8 cellular contexts compared by ENCODE assay signal in the genomic region with DNA sequence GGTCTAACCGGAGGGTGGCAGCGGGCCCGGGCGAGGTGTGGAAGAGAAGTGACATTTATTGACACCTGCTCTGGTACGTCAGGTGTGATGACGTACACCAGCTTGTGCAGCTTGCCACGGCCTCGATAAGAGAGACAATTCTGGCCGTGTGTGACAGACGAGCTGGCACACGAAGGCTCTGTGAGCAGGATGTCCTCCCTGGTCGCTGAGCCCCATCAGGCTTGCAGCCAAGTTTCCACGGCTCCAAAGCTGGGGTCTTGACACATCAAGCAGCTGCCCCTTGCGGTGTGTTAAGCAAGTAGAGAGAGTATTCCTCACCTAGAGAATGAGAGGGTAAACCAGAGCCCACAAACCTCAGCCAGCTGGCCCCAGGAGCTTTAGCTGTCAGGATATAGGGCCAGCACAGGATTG. TPM values are rescaled to one million over a fixed set of nuclear protein-coding genes. Genes with fewer than 3 reads are reported as not detected.
A peak's percentile ranks its signal among the peaks of the same experiment; 100 is the strongest.
DNase-seq lines count a peak whose midpoint lies in the region; ATAC-seq and FAIRE-seq lines count a peak whose summit lies in the region.

No MANE protein-coding gene starts in this region.

- peak overlapping the region; percentile 96 for H3K4me2 ChIP-seq in BLaER1

- peak overlapping the region; percentile 91 for H3K27ac Mint-ChIP-seq in activated T-helper 17 cell treated with anti-CD3 and anti-CD28 coated beads, Interleukin-2, amount 50 U/mL, for 72 hours
- H3K27ac Mint-ChIP-seq in immature natural killer cell = peak overlapping the region; percentile 99 to 100 (median 100)

- peak overlapping the region; percentile 63 for H3K9ac ChIP-seq in BLaER1

- H3K9me3 Mint-ChIP-seq in activated T-helper 17 cell treated with anti-CD3 and anti-CD28 coated beads, Interleukin-2, amount 50 U/mL, for 72 hours = no peaks in the 10 kb centered on the region
- no peaks in the 10 kb centered on the region for H3K9me3 Mint-ChIP-seq in immature natural killer cell

- H3K36me3 Mint-ChIP-seq in activated T-helper 17 cell treated with anti-CD3 and anti-CD28 coated beads, Interleukin-2, amount 50 U/mL, for 72 hours (ENCODE audit: low read depth) = no peaks in the 10 kb centered on the region
- H3K36me3 Mint-ChIP-seq in immature natural killer cell = peaks cover 0 to under 1% (median 0%) of the 10 kb centered on the region in 3 donors

- no peaks in the 10 kb centered on the region for H3K36me3 ChIP-seq in BLaER1

- H3K27me3 ChIP-seq in BLaER1 = no peaks in the 10 kb centered on the region

- no peaks in the 10 kb centered on the region for H3K9me3 ChIP-seq in BLaER1

- peak overlapping the region; percentile 56 for H3K4me3 ChIP-seq in BLaER1

- peak; percentile 64 to 85 for DNase-seq in NCI-H524 (lab: John Stamatoyannopoulos, UW)
- peak; percentile 92 to 94 (median 93) for DNase-seq in immature natural killer cell
- peak; percentile 58 for DNase-seq in stimulated activated CD8-positive, alpha-beta memory T cell treated with anti-CD3 and anti-CD28 coated beads, Interleukin-4, amount 100 ng/mL, for 24 hours (ENCODE audit: low read depth)
- no peak for DNase-seq in amniotic stem cell (lab: John Stamatoyannopoulos, UW)
- no peak for DNase-seq in COLO829 (ENCODE audit: low spot score)
- DNase-seq in GM19239 (ENCODE audit: insufficient read length, low spot score) = no peak

- peak; percentile 15 for ATAC-seq in activated T-helper 17 cell treated with anti-CD3 and anti-CD28 coated beads, Interleukin-2, amount 50 U/mL, for 72 hours (replicated peaks)

- H3K4me1 Mint-ChIP-seq in activated T-helper 17 cell treated with anti-CD3 and anti-CD28 coated beads, Interleukin-2, amount 50 U/mL, for 72 hours = peaks cover 59% of the 10 kb centered on the region
- H3K4me1 Mint-ChIP-seq in immature natural killer cell = peaks cover 82% of the 10 kb centered on the region in 2 donors

- FAIRE-seq in GM19239 (lab: Jason Lieb, UNC) = no peak

- peak overlapping the region; percentile 83 for H3K4me3 Mint-ChIP-seq in activated T-helper 17 cell treated with anti-CD3 and anti-CD28 coated beads, Interleukin-2, amount 50 U/mL, for 72 hours
- H3K4me3 Mint-ChIP-seq in immature natural killer cell = peak overlapping the region; percentile 87 to 95 (median 93)

- H3K27ac ChIP-seq in BLaER1 = peak overlapping the region; percentile 82

- H4K20me1 ChIP-seq in BLaER1 = peaks cover 4% of the 10 kb centered on the region; the same call in 1 of the 2 replicates

- peaks cover 82% of the 10 kb centered on the region for H3K4me1 ChIP-seq in BLaER1

- H3K27me3 Mint-ChIP-seq in activated T-helper 17 cell treated with anti-CD3 and anti-CD28 coated beads, Interleukin-2, amount 50 U/mL, for 72 hours = no peaks in the 10 kb centered on the region
- H3K27me3 Mint-ChIP-seq in immature natural killer cell (ENCODE audit: low read depth in 3 of 3) = peaks cover 22 to 54% (median 39%) of the 10 kb centered on the region in 3 donors

RNA-seq across cellular contexts. Expression of gene TOGARAM2, which starts 30.6 kb away (rescaled TPM):
- total RNA-seq in activated T-helper 17 cell treated with anti-CD3 and anti-CD28 coated beads, Interleukin-2, amount 50 U/mL, for 72 hours = 1 to 10 TPM; 3.0 to 4.3 TPM
- 10 to 100 TPM in 1 of 3 donors, 1 to 10 TPM in 2; 3.1 to 13.0 (median 9.5) TPM for polyA plus RNA-seq in immature natural killer cell

Comparison
In these comparisons a context has a peak if more than half of its experiments do, and no peak if none do; other contexts are left out.
1. DNase-seq: peak in NCI-H524 (2 of 2), immature natural killer cell (3 of 3) and stimulated activated CD8-positive, alpha-beta memory T cell treated with anti-CD3 and anti-CD28 coated beads, Interleukin-4, amount 100 ng/mL, for 24 hours (single experiment); none in amniotic stem cell (single experiment), COLO829 (single experiment) and GM19239 (single experiment).